ENCODE assay signal across 32 cellular contexts in the genomic region with DNA sequence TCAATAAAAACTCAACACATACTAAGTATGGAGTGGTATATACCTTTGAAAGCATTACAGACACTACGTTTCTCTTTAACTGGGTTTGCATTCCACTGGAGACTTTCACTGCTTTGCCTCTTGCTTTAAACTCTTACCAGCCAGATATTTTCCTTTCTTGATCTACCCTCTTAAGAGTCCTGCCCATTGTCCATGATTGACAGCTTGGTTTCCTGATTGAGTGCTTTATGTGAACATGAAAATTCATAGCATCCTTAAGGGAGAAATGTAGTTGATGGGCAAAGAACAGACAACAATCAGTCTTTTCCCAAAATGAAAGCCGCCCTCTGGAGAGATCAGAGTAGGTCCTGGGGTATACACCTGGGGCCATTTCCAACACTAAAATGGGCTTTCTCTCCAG.
"Had no signal": no experiment of that assay in that cellular context is flagged by ENCODE, and none has a peak within 500 bp of the region (broad histone marks: within the 10 kb centered on the region; RNA-seq: fewer than 3 reads in every experiment).

No MANE protein-coding gene starts in this region.

- H2AFZ ChIP-seq: neural progenitor cell had no signal

- H3K9me3 Mint-ChIP-seq: immature natural killer cell; stimulated activated memory B cell treated with anti-CD40 and anti-IgM and Interleukin-4, amounts not matched to agents 10 μg/mL and 1 μg/mL and 100 μg/mL, for 72 hours; stimulated activated naive CD8-positive, alpha-beta T cell treated with anti-CD3 and anti-CD28 coated beads, Interleukin-15, amount 100 ng/mL, for 72 hours had no signal

- H3K9ac ChIP-seq: neural progenitor cell had no signal

- H3K4me3 ChIP-seq: left lung, lower lobe of right lung, neural progenitor cell, ovary, right atrium auricular region, right lobe of liver, smooth muscle cell, tibial nerve, uterus had no signal

- H3K36me3 ChIP-seq: left lung, lower lobe of right lung, neural progenitor cell, neutrophil, ovary, right atrium auricular region, right lobe of liver, tibial nerve, uterus had no signal

- H3K36me3 Mint-ChIP-seq: immature natural killer cell; naive B cell; natural killer cell; stimulated activated memory B cell treated with anti-CD40 and anti-IgM and Interleukin-4, amounts not matched to agents 10 μg/mL and 1 μg/mL and 100 μg/mL, for 72 hours had no signal

- H3K27me3 ChIP-seq: left lung, neural progenitor cell, neutrophil, ovary, right atrium auricular region, right lobe of liver, tibial nerve, uterus had no signal

- H3K4me1 ChIP-seq: uterus had no signal

- H3K27ac Mint-ChIP-seq: immature natural killer cell; mesothelial cell of epicardium; naive B cell; natural killer cell; neural progenitor cell; progenitor cell of endocrine pancreas; stimulated activated naive CD8-positive, alpha-beta T cell treated with anti-CD3 and anti-CD28 coated beads, Interleukin-15, amount 100 ng/mL, for 72 hours; type B pancreatic cell had no signal

- H3K4me3 Mint-ChIP-seq: immature natural killer cell; mesothelial cell of epicardium; naive B cell; natural killer cell; nephron progenitor cell; neural progenitor cell; stimulated activated memory B cell treated with anti-CD40 and anti-IgM and Interleukin-4, amounts not matched to agents 10 μg/mL and 1 μg/mL and 100 μg/mL, for 72 hours; stimulated activated naive CD8-positive, alpha-beta T cell treated with anti-CD3 and anti-CD28 coated beads, Interleukin-15, amount 100 ng/mL, for 72 hours; type B pancreatic cell had no signal

- ATAC-seq: left colon; left lung; lower lobe of right lung; natural killer cell; right lobe of liver; stimulated activated memory B cell treated with anti-CD40 and anti-IgM and Interleukin-4, amounts not matched to agents 10 μg/mL and 1 μg/mL and 100 μg/mL, for 72 hours; stimulated activated naive CD8-positive, alpha-beta T cell treated with anti-CD3 and anti-CD28 coated beads, Interleukin-15, amount 100 ng/mL, for 72 hours had no signal

- H3K27ac ChIP-seq: left lung, lower lobe of right lung, neural progenitor cell, neutrophil, ovary, right atrium auricular region, right lobe of liver, tibial nerve, uterus had no signal

- DNase-seq: hypothalamus; immature natural killer cell; kidney; left colon; left lung; lower lobe of right lung; mammary epithelial cell; mesenchymal stem cell; naive B cell; natural killer cell; nephron progenitor cell; occipital lobe; ovary; right lobe of liver; stimulated activated CD4-positive, alpha-beta T cell treated with anti-CD3 and anti-CD28 coated beads, Interleukin-1b, Interleukin-23, amount 100 ng/mL, for 48 hours; stimulated activated CD4-positive, alpha-beta T cell treated with anti-CD3 and anti-CD28 coated beads, Interleukin-2, amount 100 ng/mL, for 48 hours; stimulated activated CD4-positive, alpha-beta T cell treated with anti-CD3 and anti-CD28 coated beads, Interleukin-4, amount 100 ng/mL, for 4 hours; stimulated activated CD8-positive, alpha-beta memory T cell treated with anti-CD3 and anti-CD28 coated beads, Interleukin-4, amount 100 ng/mL, for 48 hours; stimulated activated naive CD4-positive, alpha-beta T cell treated with Interleukin-2 at 50 U/mL for 16 hours; stimulated activated naive CD8-positive, alpha-beta T cell treated with anti-CD3 and anti-CD28 coated beads, Interleukin-15, amount 100 ng/mL, for 72 hours; substantia nigra; uterus had no signal

- FAIRE-seq: islet of Langerhans, kidney had no signal

- H3K27me3 Mint-ChIP-seq: naive B cell; progenitor cell of endocrine pancreas; stimulated activated memory B cell treated with anti-CD40 and anti-IgM and Interleukin-4, amounts not matched to agents 10 μg/mL and 1 μg/mL and 100 μg/mL, for 72 hours; type B pancreatic cell had no signal

- H3K9me3 ChIP-seq: lower lobe of right lung, neutrophil, ovary, right lobe of liver, uterus had no signal

- H3K4me1 Mint-ChIP-seq: immature natural killer cell; naive B cell; natural killer cell; nephron progenitor cell; stimulated activated naive CD8-positive, alpha-beta T cell treated with anti-CD3 and anti-CD28 coated beads, Interleukin-15, amount 100 ng/mL, for 72 hours had no signal

- H3K4me2 ChIP-seq: neural progenitor cell, smooth muscle cell had no signal
